In the genomic region with DNA sequence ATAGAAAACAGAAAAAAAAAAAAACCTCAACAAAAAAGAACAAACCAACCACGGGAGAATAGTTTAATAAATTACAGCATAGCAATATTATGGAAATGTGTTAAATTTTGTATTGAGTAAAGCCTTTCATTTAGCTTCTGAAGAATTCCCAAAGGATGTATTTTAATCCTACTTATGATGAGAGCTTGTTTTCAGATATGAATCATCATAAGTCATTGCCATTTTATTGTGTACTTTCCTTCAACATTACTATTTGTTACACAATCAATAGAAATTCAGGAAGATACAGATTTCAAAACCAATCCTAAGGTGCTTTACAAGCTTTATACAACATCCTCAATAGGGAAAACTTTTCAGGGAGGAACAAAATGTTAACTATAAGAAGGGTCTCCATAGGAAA, we compare ENCODE assay signal across 23 cellular contexts.
DNase-seq lines count a peak whose midpoint lies in the region; ATAC-seq, FAIRE-seq and TF ChIP-seq lines count a peak whose summit lies in the region.
"Had no signal": no experiment of that assay in that cellular context is flagged by ENCODE, and none has a peak within 500 bp of the region (broad histone marks: within the 10 kb centered on the region; RNA-seq: fewer than 3 reads in every experiment).

No MANE protein-coding gene starts in this region.

- DNase-seq in GM03348 (ENCODE audit: low spot score) (peak; percentile 40), PC-3 (peak; percentile 88), endothelial cell of umbilical vein (ENCODE audit: low read depth, low spot score) (peak; percentile 42), renal cortical epithelial cell (ENCODE audit: low read depth) (peak; percentile 27), natural killer cell (no peak), WERI-Rb-1 (no peak)
- no peak for DNase-seq in activated naive CD4-positive, alpha-beta T cell treated with Interleukin-2 at 50 U/mL for 16 hours
- DNase-seq: activated T-cell treated with anti-CD3 and anti-CD28 coated beads, Interleukin-2, amount 50 U/mL, for 4 hours; effector CD4-positive, alpha-beta T cell; GOT3; naive B cell; NCI-H1694; NCI-H446; upper lobe of right lung had no signal

- no peaks in the 10 kb centered on the region for H3K36me3 Mint-ChIP-seq in natural killer cell
- H3K36me3 Mint-ChIP-seq: activated naive CD8-positive, alpha-beta T cell; CD14-positive monocyte; naive B cell had no signal

- no peak for FAIRE-seq in endothelial cell of umbilical vein (lab: Jason Lieb, UNC)
- FAIRE-seq: GM12878, TTC549 had no signal

- H3K4me1 ChIP-seq in PC-3 (ENCODE audit: insufficient read depth, low read length) = peaks cover 48% of the 10 kb centered on the region
- peaks cover 37% of the 10 kb centered on the region for H3K4me1 ChIP-seq in endothelial cell of umbilical vein (ENCODE audit: control insufficient read depth, extremely low read depth, insufficient read depth, low read length)
- H3K4me1 ChIP-seq: upper lobe of right lung had no signal

- H3K4me1 Mint-ChIP-seq in natural killer cell = peaks cover 10 to 12% of the 10 kb centered on the region in 2 donors
- H3K4me1 Mint-ChIP-seq: CD14-positive monocyte, naive B cell had no signal

- no peaks in the 10 kb centered on the region for H3K9me3 Mint-ChIP-seq in natural killer cell
- H3K9me3 Mint-ChIP-seq: activated T-cell treated with anti-CD3 and anti-CD28 coated beads, Interleukin-2, amount 50 U/mL, for 4 hours; naive B cell; stimulated activated naive CD8-positive, alpha-beta T cell treated with anti-CD3 and anti-CD28 coated beads, Interleukin-15, Interleukin-2, amounts not matched to agents 100 ng/mL and 50 ng/mL, for 24 hours had no signal

- intact Hi-C loops in PC-3 (cut with micrococcal nuclease) (loop anchor here (1.0 kb wide), 1 partner anchor 181 kb away; no protein-coding TSS in a partner anchor), endothelial cell of umbilical vein (cut with micrococcal nuclease) (loop anchor here (5.0 kb wide), 1 partner anchor 256 kb away; no protein-coding TSS in a partner anchor), natural killer cell (cut with micrococcal nuclease) (no loop called here)

- peaks cover 9% of the 10 kb centered on the region for H3F3A ChIP-seq in PC-3 (ENCODE audit: low read length, unreplicated experiment)

- POLR2A ChIA-PET in PC-3 (lab: Charles Lee; ENCODE audit: unreplicated experiment) (interaction anchor here (0.6 to 1.0 kb wide), 2 partner anchors 13 to 40 kb away, joined by 4 to 5 read pairs; no protein-coding TSS in a partner anchor), endothelial cell of umbilical vein (lab: Charles Lee) (interaction anchor here (0.7 to 1.2 kb wide), 3 partner anchors 87 to 201 kb away, joined by 3 read pairs; a partner anchor contains a TSS)

- no peaks in the 10 kb centered on the region for H4K20me1 ChIP-seq in PC-3 (ENCODE audit: low read length)
- no peaks in the 10 kb centered on the region for H4K20me1 ChIP-seq in endothelial cell of umbilical vein (replicated peaks; ENCODE audit: control insufficient read depth, extremely low read depth, insufficient read depth, low read length)

- peak overlapping the region; percentile 67 for H3K4me2 ChIP-seq in PC-3 (ENCODE audit: low read length)
- peak overlapping the region; percentile 50 for H3K4me2 ChIP-seq in endothelial cell of umbilical vein (ENCODE audit: insufficient read depth, low read length)

- H3K36me3 ChIP-seq in PC-3 (ENCODE audit: low read depth, low read length) = no peaks in the 10 kb centered on the region
- no peaks in the 10 kb centered on the region for H3K36me3 ChIP-seq in endothelial cell of umbilical vein (ENCODE audit: control insufficient read depth in 2 of 2, extremely low read depth in 1 of 2, insufficient read depth in 2 of 2, low read length in 2 of 2)
- no peaks in the 10 kb centered on the region for H3K36me3 ChIP-seq in WERI-Rb-1
- H3K36me3 ChIP-seq: cardiac muscle cell, SJSA1, upper lobe of right lung had no signal

- dilution Hi-C loops in endothelial cell of umbilical vein (cut with MboI; ENCODE audit: extremely low pct_ligation_motif_present, low sequenced_read_pairs) = no loop called here

- no TSS peak for BruUV-seq in PC-3 (replicated peaks; lab: Mats Ljungman, UMichigan)
- no TSS peak for BruUV-seq in endothelial cell of umbilical vein (replicated peaks; lab: Mats Ljungman, UMichigan)

- peak overlapping the region; percentile 87 for H3K27ac ChIP-seq in PC-3 (ENCODE audit: low read length)
- peak overlapping the region; percentile 21 for H3K27ac ChIP-seq in endothelial cell of umbilical vein (ENCODE audit: insufficient read depth, low read depth, low read length)
- H3K27ac ChIP-seq in WERI-Rb-1 = no peak overlapping the region
- H3K27ac ChIP-seq: cardiac muscle cell, SJSA1, upper lobe of right lung had no signal

- H3K9me2 ChIP-seq in PC-3 (replicated peaks; ENCODE audit: low read length) = no peaks in the 10 kb centered on the region; the same call in 1 of the 2 replicates

- TF ChIP-seq CTCF in PC-3 (conservative IDR thresholded peaks at IDR 0.05; ENCODE audit: low read depth, low read length) (no peak), endothelial cell of umbilical vein (IDR thresholded peaks at IDR 0.05; ENCODE audit: extremely low read depth in 1 of 2, insufficient read depth in 1 of 2, low read depth in 1 of 2, low read length in 2 of 2) (no peak), natural killer cell (IDR thresholded peaks at IDR 0.05) (no peak), WERI-Rb-1 (IDR thresholded peaks at IDR 0.05; ENCODE audit: low read depth, low read length) (no peak)

- no peaks in the 10 kb centered on the region for H3K27me3 Mint-ChIP-seq in natural killer cell (ENCODE audit: low read depth in 2 of 2)
- H3K27me3 Mint-ChIP-seq: stimulated activated naive CD8-positive, alpha-beta T cell treated with anti-CD3 and anti-CD28 coated beads, Interleukin-15, Interleukin-2, amounts not matched to agents 100 ng/mL and 50 ng/mL, for 24 hours had no signal

- CTCF ChIA-PET in PC-3 (lab: Charles Lee) = interaction anchor here (0.5 to 0.7 kb wide), 8 partner anchors 17 to 828 kb away, joined by 3 to 12 read pairs (median 5); a partner anchor contains a TSS
- CTCF ChIA-PET in endothelial cell of umbilical vein (lab: Charles Lee) = interaction anchor here (0.6 to 4.2 kb wide), 19 partner anchors 9 to 1117 kb away, joined by 3 to 27 read pairs (median 4); a partner anchor contains a TSS

- H3K27me3 ChIP-seq in PC-3 (ENCODE audit: low read length) = no peaks in the 10 kb centered on the region
- no peaks in the 10 kb centered on the region for H3K27me3 ChIP-seq in endothelial cell of umbilical vein (ENCODE audit: control insufficient read depth in 2 of 2, insufficient read depth in 2 of 2, low read length in 2 of 2)
- H3K27me3 ChIP-seq in WERI-Rb-1 (ENCODE audit: insufficient read depth, low read depth, severe bottlenecking) = no peaks in the 10 kb centered on the region
- H3K27me3 ChIP-seq: cardiac muscle cell, SJSA1, upper lobe of right lung had no signal

- TF ChIP-seq POLR2A in endothelial cell of umbilical vein (IDR thresholded peaks at IDR 0.05; ENCODE audit: low read depth, low read length) = no peak

- no peaks in the 10 kb centered on the region for H3K9me1 ChIP-seq in endothelial cell of umbilical vein (replicated peaks; ENCODE audit: control insufficient read depth, extremely low read depth, insufficient read depth, low read length)

- no peak overlapping the region for H3K27ac Mint-ChIP-seq in natural killer cell
- H3K27ac Mint-ChIP-seq: activated naive CD8-positive, alpha-beta T cell; CD14-positive monocyte; naive B cell; progenitor cell of endocrine pancreas; stimulated activated naive CD8-positive, alpha-beta T cell treated with anti-CD3 and anti-CD28 coated beads, Interleukin-15, Interleukin-2, amounts not matched to agents 100 ng/mL and 50 ng/mL, for 24 hours had no signal

- H3K9ac ChIP-seq in PC-3 (ENCODE audit: low read length) (peak overlapping the region; percentile 61), endothelial cell of umbilical vein (replicated peaks; ENCODE audit: extremely low read depth, insufficient read depth, low read length) (no peak overlapping the region)

- ATAC-seq in PC-3 = peak; percentile 51
- ATAC-seq in natural killer cell = no peak
- ATAC-seq in HG02759 (IDR thresholded peaks at IDR 0.05; ENCODE audit: unreplicated experiment) = no peak
- ATAC-seq: activated T-cell treated with anti-CD3 and anti-CD28 coated beads, Interleukin-2, amount 50 U/mL, for 4 hours; GM12878; upper lobe of right lung had no signal

- H3K4me3 ChIP-seq in PC-3 (ENCODE audit: low read length) (peak overlapping the region; percentile 8; the same call in 1 of the 2 replicates), endothelial cell of umbilical vein (replicated peaks in 1 of 3; ENCODE audit: insufficient read depth in 1 of 3, low read depth in 1 of 3, low read length in 3 of 3) (no peak overlapping the region), WERI-Rb-1 (ENCODE audit: low read depth, low read length) (no peak overlapping the region)
- H3K4me3 ChIP-seq: cardiac muscle cell, GM12878, SJSA1, upper lobe of right lung had no signal

- H3K79me2 ChIP-seq in PC-3 (ENCODE audit: low read length) (no peaks in the 10 kb centered on the region), endothelial cell of umbilical vein (ENCODE audit: control insufficient read depth, insufficient read depth, low read length) (no peaks in the 10 kb centered on the region)

- no peak overlapping the region for H3K4me3 Mint-ChIP-seq in natural killer cell
- H3K4me3 Mint-ChIP-seq: activated naive CD8-positive, alpha-beta T cell; activated T-cell treated with anti-CD3 and anti-CD28 coated beads, Interleukin-2, amount 50 U/mL, for 4 hours; CD14-positive monocyte; naive B cell; stimulated activated naive CD8-positive, alpha-beta T cell treated with anti-CD3 and anti-CD28 coated beads, Interleukin-15, Interleukin-2, amounts not matched to agents 100 ng/mL and 50 ng/mL, for 24 hours had no signal

- H2AFZ ChIP-seq in PC-3 (ENCODE audit: low read length) (no peak overlapping the region), endothelial cell of umbilical vein (ENCODE audit: low read depth, low read length) (no peak overlapping the region)

- H3K9me3 ChIP-seq in PC-3 (ENCODE audit: low read length) (no peaks in the 10 kb centered on the region), endothelial cell of umbilical vein (replicated peaks; ENCODE audit: control insufficient read depth, insufficient read depth, low read length) (no peaks in the 10 kb centered on the region), WERI-Rb-1 (ENCODE audit: severe bottlenecking) (no peaks in the 10 kb centered on the region)
- H3K9me3 ChIP-seq: SJSA1, upper lobe of right lung had no signal

TF ChIP-seq in endothelial cell of umbilical vein, 7 proteins besides CTCF, POLR2A, EP300 and RAD21:
- peak; percentile 81 for TF ChIP-seq FOS (IDR thresholded peaks at IDR 0.05; ENCODE audit: borderline replicate concordance, insufficient read depth, low read length)
- TF ChIP-seq POLR2AphosphoS5 (IDR thresholded peaks at IDR 0.05; ENCODE audit: insufficient read depth, low read depth, low read length) = no peak
- TF ChIP-seq EZH2 (IDR thresholded peaks at IDR 0.05; ENCODE audit: borderline replicate concordance, low read depth, low read length, severe bottlenecking) = no peak
- TF ChIP-seq JUN (IDR thresholded peaks at IDR 0.05; ENCODE audit: borderline replicate concordance, insufficient read depth, insufficient read length, low read depth) = no peak

Comparison
In these comparisons a context has a peak if more than half of its experiments do, and no peak if none do; other contexts are left out.
1. DNase-seq: peak in GM03348 (single experiment), PC-3 (single experiment), endothelial cell of umbilical vein (single experiment) and renal cortical epithelial cell (single experiment); none in natural killer cell (single experiment), WERI-Rb-1 (single experiment) and activated naive CD4-positive, alpha-beta T cell treated with Interleukin-2 at 50 U/mL for 16 hours (single experiment).